Comparison of ENCODE assay signal across 1 cellular context in the genomic region with DNA sequence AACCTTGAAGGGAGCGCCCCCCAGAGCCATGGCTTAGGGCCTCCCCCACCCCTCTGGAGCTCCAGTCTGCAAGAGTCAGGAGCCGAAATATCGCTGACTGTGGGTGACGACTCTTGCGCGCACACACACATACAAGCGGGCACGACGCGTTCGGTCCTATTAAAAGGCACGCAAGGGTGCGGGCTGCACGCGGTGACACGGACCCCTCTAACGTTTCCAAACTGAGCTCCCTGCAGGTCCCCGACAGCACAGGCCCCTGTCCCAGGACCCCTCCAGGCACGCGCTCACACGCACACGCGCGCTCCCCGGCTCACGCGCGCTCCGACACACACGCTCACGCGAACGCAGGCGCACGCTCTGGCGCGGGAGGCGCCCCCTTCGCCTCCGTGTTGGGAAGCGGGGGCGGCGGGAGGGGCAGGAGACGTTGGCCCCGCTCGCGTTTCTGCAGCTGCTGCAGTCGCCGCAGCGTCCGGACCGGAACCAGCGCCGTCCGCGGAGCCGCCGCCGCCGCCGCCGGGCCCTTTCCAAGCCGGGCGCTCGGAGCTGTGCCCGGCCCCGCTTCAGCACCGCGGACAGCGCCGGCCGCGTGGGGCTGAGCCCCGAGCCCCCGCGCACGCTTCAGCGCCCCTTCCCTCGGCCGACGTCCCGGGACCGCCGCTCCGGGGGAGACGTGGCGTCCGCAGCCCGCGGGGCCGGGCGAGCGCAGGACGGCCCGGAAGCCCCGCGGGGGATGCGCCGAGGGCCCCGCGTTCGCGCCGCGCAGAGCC.
TF ChIP-seq lines count a peak whose summit lies in the region.

A gene (plus strand): TSS at position 454 of the 767 bp plus-strand sequence. CDS start 333 bp downstream, outside the sequence.

TF ChIP-seq in WTC11, 78 proteins besides CTCF, POLR2A, EP300 and RAD21 (continued from another document and continues in another):
- TF ChIP-seq, protein P1, sequence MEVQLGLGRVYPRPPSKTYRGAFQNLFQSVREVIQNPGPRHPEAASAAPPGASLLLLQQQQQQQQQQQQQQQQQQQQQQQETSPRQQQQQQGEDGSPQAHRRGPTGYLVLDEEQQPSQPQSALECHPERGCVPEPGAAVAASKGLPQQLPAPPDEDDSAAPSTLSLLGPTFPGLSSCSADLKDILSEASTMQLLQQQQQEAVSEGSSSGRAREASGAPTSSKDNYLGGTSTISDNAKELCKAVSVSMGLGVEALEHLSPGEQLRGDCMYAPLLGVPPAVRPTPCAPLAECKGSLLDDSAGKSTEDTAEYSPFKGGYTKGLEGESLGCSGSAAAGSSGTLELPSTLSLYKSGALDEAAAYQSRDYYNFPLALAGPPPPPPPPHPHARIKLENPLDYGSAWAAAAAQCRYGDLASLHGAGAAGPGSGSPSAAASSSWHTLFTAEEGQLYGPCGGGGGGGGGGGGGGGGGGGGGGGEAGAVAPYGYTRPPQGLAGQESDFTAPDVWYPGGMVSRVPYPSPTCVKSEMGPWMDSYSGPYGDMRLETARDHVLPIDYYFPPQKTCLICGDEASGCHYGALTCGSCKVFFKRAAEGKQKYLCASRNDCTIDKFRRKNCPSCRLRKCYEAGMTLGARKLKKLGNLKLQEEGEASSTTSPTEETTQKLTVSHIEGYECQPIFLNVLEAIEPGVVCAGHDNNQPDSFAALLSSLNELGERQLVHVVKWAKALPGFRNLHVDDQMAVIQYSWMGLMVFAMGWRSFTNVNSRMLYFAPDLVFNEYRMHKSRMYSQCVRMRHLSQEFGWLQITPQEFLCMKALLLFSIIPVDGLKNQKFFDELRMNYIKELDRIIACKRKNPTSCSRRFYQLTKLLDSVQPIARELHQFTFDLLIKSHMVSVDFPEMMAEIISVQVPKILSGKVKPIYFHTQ (CRISPR knock-in tag; IDR thresholded peaks at IDR 0.05): no peak
- TF ChIP-seq, protein P2, sequence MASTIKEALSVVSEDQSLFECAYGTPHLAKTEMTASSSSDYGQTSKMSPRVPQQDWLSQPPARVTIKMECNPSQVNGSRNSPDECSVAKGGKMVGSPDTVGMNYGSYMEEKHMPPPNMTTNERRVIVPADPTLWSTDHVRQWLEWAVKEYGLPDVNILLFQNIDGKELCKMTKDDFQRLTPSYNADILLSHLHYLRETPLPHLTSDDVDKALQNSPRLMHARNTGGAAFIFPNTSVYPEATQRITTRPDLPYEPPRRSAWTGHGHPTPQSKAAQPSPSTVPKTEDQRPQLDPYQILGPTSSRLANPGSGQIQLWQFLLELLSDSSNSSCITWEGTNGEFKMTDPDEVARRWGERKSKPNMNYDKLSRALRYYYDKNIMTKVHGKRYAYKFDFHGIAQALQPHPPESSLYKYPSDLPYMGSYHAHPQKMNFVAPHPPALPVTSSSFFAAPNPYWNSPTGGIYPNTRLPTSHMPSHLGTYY (CRISPR knock-in tag; IDR thresholded peaks at IDR 0.05): no peak
- TF ChIP-seq CREM (CRISPR knock-in tag; IDR thresholded peaks at IDR 0.05): peak; percentile 91
- TF ChIP-seq, protein P3, sequence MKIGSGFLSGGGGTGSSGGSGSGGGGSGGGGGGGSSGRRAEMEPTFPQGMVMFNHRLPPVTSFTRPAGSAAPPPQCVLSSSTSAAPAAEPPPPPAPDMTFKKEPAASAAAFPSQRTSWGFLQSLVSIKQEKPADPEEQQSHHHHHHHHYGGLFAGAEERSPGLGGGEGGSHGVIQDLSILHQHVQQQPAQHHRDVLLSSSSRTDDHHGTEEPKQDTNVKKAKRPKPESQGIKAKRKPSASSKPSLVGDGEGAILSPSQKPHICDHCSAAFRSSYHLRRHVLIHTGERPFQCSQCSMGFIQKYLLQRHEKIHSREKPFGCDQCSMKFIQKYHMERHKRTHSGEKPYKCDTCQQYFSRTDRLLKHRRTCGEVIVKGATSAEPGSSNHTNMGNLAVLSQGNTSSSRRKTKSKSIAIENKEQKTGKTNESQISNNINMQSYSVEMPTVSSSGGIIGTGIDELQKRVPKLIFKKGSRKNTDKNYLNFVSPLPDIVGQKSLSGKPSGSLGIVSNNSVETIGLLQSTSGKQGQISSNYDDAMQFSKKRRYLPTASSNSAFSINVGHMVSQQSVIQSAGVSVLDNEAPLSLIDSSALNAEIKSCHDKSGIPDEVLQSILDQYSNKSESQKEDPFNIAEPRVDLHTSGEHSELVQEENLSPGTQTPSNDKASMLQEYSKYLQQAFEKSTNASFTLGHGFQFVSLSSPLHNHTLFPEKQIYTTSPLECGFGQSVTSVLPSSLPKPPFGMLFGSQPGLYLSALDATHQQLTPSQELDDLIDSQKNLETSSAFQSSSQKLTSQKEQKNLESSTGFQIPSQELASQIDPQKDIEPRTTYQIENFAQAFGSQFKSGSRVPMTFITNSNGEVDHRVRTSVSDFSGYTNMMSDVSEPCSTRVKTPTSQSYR (CRISPR knock-in tag; IDR thresholded peaks at IDR 0.05): no peak
- no peak; the same call in 1 of the 2 replicates for TF ChIP-seq ZNF219 (CRISPR knock-in tag; IDR thresholded peaks at IDR 0.05; ENCODE audit: borderline replicate concordance)
- TF ChIP-seq FOXP1 (CRISPR knock-in tag; IDR thresholded peaks at IDR 0.05; ENCODE audit: borderline replicate concordance): peak; percentile 94
- TF ChIP-seq IRF2 (CRISPR knock-in tag; IDR thresholded peaks at IDR 0.05; ENCODE audit: borderline replicate concordance, low read depth): peak; percentile 38; the same call in 1 of the 2 replicates
- TF ChIP-seq, protein P4, sequence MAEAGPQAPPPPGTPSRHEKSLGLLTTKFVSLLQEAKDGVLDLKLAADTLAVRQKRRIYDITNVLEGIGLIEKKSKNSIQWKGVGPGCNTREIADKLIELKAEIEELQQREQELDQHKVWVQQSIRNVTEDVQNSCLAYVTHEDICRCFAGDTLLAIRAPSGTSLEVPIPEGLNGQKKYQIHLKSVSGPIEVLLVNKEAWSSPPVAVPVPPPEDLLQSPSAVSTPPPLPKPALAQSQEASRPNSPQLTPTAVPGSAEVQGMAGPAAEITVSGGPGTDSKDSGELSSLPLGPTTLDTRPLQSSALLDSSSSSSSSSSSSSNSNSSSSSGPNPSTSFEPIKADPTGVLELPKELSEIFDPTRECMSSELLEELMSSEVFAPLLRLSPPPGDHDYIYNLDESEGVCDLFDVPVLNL (CRISPR knock-in tag; IDR thresholded peaks at IDR 0.05; ENCODE audit: borderline replicate concordance, low read depth): peak; percentile 88
- TF ChIP-seq CBFB (CRISPR knock-in tag; IDR thresholded peaks at IDR 0.05; ENCODE audit: low read depth): no peak
- TF ChIP-seq, protein P5, sequence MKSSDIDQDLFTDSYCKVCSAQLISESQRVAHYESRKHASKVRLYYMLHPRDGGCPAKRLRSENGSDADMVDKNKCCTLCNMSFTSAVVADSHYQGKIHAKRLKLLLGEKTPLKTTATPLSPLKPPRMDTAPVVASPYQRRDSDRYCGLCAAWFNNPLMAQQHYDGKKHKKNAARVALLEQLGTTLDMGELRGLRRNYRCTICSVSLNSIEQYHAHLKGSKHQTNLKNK (CRISPR knock-in tag; IDR thresholded peaks at IDR 0.05): no peak
- no peak for TF ChIP-seq NFE2L1 (CRISPR knock-in tag; IDR thresholded peaks at IDR 0.05)
- no peak for TF ChIP-seq GTF2I (CRISPR knock-in tag; conservative IDR thresholded peaks at IDR 0.05)
- TF ChIP-seq FOXK1 (CRISPR knock-in tag; IDR thresholded peaks at IDR 0.05): peak; percentile 76; the same call in 1 of the 2 replicates
- TF ChIP-seq ATF1 (CRISPR knock-in tag; IDR thresholded peaks at IDR 0.05): peak; percentile 69; the same call in 1 of the 2 replicates
- no peak for TF ChIP-seq NR3C1 (CRISPR knock-in tag; conservative IDR thresholded peaks at IDR 0.05; ENCODE audit: low read depth)
- no peak for TF ChIP-seq RORB (CRISPR knock-in tag; IDR thresholded peaks at IDR 0.05)
- peak; percentile 48; the same call in 1 of the 2 replicates for TF ChIP-seq ZNF423 (CRISPR knock-in tag; IDR thresholded peaks at IDR 0.05)
- peak; percentile 77 for TF ChIP-seq ETV6 (CRISPR knock-in tag; IDR thresholded peaks at IDR 0.05)
- TF ChIP-seq JAZF1 (CRISPR knock-in tag; IDR thresholded peaks at IDR 0.05): no peak
- no peak for TF ChIP-seq ZNF121 (CRISPR knock-in tag; IDR thresholded peaks at IDR 0.05)
- 0 out of 2 replicates have a peak, but pooled peaks have one; percentile 53 for TF ChIP-seq ELF4 (CRISPR knock-in tag; IDR thresholded peaks at IDR 0.05; ENCODE audit: low read depth)
- TF ChIP-seq, protein P6, sequence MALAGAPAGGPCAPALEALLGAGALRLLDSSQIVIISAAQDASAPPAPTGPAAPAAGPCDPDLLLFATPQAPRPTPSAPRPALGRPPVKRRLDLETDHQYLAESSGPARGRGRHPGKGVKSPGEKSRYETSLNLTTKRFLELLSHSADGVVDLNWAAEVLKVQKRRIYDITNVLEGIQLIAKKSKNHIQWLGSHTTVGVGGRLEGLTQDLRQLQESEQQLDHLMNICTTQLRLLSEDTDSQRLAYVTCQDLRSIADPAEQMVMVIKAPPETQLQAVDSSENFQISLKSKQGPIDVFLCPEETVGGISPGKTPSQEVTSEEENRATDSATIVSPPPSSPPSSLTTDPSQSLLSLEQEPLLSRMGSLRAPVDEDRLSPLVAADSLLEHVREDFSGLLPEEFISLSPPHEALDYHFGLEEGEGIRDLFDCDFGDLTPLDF (CRISPR knock-in tag; IDR thresholded peaks at IDR 0.05): no peak
- TF ChIP-seq RELA (CRISPR knock-in tag; IDR thresholded peaks at IDR 0.05; ENCODE audit: borderline replicate concordance): no peak
- TF ChIP-seq, protein P7, sequence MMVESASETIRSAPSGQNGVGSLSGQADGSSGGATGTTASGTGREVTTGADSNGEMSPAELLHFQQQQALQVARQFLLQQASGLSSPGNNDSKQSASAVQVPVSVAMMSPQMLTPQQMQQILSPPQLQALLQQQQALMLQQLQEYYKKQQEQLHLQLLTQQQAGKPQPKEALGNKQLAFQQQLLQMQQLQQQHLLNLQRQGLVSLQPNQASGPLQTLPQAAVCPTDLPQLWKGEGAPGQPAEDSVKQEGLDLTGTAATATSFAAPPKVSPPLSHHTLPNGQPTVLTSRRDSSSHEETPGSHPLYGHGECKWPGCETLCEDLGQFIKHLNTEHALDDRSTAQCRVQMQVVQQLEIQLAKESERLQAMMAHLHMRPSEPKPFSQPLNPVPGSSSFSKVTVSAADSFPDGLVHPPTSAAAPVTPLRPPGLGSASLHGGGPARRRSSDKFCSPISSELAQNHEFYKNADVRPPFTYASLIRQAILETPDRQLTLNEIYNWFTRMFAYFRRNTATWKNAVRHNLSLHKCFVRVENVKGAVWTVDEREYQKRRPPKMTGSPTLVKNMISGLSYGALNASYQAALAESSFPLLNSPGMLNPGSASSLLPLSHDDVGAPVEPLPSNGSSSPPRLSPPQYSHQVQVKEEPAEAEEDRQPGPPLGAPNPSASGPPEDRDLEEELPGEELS (CRISPR knock-in tag; IDR thresholded peaks at IDR 0.05): peak; percentile 96
- TF ChIP-seq, protein P8, sequence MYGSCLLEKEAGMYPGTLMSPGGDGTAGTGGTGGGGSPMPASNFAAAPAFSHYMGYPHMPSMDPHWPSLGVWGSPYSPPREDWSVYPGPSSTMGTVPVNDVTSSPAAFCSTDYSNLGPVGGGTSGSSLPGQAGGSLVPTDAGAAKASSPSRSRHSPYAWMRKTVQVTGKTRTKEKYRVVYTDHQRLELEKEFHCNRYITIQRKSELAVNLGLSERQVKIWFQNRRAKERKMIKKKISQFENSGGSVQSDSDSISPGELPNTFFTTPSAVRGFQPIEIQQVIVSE (CRISPR knock-in tag; IDR thresholded peaks at IDR 0.05; ENCODE audit: borderline replicate concordance): no peak
- TF ChIP-seq, protein P9, sequence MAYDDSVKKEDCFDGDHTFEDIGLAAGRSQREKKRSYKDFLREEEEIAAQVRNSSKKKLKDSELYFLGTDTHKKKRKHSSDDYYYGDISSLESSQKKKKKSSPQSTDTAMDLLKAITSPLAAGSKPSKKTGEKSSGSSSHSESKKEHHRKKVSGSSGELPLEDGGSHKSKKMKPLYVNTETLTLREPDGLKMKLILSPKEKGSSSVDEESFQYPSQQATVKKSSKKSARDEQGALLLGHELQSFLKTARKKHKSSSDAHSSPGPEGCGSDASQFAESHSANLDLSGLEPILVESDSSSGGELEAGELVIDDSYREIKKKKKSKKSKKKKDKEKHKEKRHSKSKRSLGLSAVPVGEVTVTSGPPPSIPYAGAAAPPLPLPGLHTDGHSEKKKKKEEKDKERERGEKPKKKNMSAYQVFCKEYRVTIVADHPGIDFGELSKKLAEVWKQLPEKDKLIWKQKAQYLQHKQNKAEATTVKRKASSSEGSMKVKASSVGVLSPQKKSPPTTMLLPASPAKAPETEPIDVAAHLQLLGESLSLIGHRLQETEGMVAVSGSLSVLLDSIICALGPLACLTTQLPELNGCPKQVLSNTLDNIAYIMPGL (CRISPR knock-in tag; IDR thresholded peaks at IDR 0.05): no peak
- no peak for TF ChIP-seq HMGA2 (CRISPR knock-in tag; IDR thresholded peaks at IDR 0.05)
- TF ChIP-seq, protein P10, sequence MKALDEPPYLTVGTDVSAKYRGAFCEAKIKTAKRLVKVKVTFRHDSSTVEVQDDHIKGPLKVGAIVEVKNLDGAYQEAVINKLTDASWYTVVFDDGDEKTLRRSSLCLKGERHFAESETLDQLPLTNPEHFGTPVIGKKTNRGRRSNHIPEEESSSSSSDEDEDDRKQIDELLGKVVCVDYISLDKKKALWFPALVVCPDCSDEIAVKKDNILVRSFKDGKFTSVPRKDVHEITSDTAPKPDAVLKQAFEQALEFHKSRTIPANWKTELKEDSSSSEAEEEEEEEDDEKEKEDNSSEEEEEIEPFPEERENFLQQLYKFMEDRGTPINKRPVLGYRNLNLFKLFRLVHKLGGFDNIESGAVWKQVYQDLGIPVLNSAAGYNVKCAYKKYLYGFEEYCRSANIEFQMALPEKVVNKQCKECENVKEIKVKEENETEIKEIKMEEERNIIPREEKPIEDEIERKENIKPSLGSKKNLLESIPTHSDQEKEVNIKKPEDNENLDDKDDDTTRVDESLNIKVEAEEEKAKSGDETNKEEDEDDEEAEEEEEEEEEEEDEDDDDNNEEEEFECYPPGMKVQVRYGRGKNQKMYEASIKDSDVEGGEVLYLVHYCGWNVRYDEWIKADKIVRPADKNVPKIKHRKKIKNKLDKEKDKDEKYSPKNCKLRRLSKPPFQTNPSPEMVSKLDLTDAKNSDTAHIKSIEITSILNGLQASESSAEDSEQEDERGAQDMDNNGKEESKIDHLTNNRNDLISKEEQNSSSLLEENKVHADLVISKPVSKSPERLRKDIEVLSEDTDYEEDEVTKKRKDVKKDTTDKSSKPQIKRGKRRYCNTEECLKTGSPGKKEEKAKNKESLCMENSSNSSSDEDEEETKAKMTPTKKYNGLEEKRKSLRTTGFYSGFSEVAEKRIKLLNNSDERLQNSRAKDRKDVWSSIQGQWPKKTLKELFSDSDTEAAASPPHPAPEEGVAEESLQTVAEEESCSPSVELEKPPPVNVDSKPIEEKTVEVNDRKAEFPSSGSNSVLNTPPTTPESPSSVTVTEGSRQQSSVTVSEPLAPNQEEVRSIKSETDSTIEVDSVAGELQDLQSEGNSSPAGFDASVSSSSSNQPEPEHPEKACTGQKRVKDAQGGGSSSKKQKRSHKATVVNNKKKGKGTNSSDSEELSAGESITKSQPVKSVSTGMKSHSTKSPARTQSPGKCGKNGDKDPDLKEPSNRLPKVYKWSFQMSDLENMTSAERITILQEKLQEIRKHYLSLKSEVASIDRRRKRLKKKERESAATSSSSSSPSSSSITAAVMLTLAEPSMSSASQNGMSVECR (CRISPR knock-in tag; IDR thresholded peaks at IDR 0.05; ENCODE audit: borderline replicate concordance): peak; percentile 78; the same call in 1 of the 2 replicates
- TF ChIP-seq ZNF138 (CRISPR knock-in tag; conservative IDR thresholded peaks at IDR 0.05): no peak
- peak; percentile 73; the same call in 1 of the 2 replicates for TF ChIP-seq TEAD1 (CRISPR knock-in tag; IDR thresholded peaks at IDR 0.05)
- TF ChIP-seq, protein P11, sequence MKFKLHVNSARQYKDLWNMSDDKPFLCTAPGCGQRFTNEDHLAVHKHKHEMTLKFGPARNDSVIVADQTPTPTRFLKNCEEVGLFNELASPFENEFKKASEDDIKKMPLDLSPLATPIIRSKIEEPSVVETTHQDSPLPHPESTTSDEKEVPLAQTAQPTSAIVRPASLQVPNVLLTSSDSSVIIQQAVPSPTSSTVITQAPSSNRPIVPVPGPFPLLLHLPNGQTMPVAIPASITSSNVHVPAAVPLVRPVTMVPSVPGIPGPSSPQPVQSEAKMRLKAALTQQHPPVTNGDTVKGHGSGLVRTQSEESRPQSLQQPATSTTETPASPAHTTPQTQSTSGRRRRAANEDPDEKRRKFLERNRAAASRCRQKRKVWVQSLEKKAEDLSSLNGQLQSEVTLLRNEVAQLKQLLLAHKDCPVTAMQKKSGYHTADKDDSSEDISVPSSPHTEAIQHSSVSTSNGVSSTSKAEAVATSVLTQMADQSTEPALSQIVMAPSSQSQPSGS (CRISPR knock-in tag; IDR thresholded peaks at IDR 0.05; ENCODE audit: borderline replicate concordance, low read depth): no peak
